In the genomic region with DNA sequence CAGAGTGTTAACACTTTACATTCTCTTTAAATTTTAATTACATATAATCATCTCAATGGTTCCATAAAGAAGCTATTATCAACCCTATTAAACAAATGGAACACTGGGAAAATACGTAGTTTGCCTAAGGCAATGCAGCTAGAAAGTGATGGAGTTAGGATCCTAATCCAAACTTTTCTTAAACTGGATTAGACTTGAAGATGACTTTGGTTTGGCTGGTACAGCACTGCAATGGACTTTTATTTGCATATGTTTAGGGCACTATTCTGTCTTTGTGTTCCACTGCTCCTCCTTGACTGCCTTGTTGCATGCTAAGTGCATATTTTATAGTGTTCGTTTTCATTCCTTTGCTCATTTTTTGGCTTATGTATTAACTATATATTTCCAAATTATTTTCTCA, we compare ENCODE assay signal across 34 cellular contexts.
"Had no signal": no experiment of that assay in that cellular context is flagged by ENCODE, and none has a peak within 500 bp of the region (broad histone marks: within the 10 kb centered on the region; RNA-seq: fewer than 3 reads in every experiment).

No MANE protein-coding gene starts in this region.

- DNase-seq: Karpas-422, Kasumi-1, MG63, MM.1S, MV-4-11, NCI-H1048, NCI-H1092, NCI-H1092 treated with DMSO at 0.1 percent for 48 hours, NCI-H1105, NCI-H1105 treated with DMSO at 0.1 percent for 48 hours, NCI-H1436, NCI-H1436 treated with DMSO at 0.1 percent for 48 hours, NCI-H146, NCI-H1694, NCI-H1694 treated with DMSO at 0.1 percent for 48 hours, NCI-H187, NCI-H187 treated with DMSO at 0.1 percent for 48 hours, NCI-H1930, NCI-H2029, NCI-H2029 treated with DMSO at 0.1 percent for 48 hours, NCI-H2081, NCI-H2081 treated with DMSO at 0.1 percent for 48 hours, NCI-H2107, NCI-H2171, NCI-H2171 treated with DMSO at 0.1 percent for 48 hours, NCI-H2227 treated with DMSO at 0.1 percent for 48 hours, NCI-H226, NCI-H345, NCI-H446, NCI-H446 treated with DMSO at 0.1 percent for 48 hours, NCI-H510A, NCI-H510A treated with DMSO at 0.1 percent for 48 hours, NCI-H524, NCI-H524 treated with DMSO at 0.1 percent for 48 hours had no signal

- H3K4me3 ChIP-seq: MG63 had no signal

- H3K9me3 ChIP-seq: MG63 had no signal

- H3K36me3 ChIP-seq: MG63 had no signal

- H3K27me3 ChIP-seq: MG63 had no signal
